Comparison of ENCODE assay signal across 8 cellular contexts in the genomic region with DNA sequence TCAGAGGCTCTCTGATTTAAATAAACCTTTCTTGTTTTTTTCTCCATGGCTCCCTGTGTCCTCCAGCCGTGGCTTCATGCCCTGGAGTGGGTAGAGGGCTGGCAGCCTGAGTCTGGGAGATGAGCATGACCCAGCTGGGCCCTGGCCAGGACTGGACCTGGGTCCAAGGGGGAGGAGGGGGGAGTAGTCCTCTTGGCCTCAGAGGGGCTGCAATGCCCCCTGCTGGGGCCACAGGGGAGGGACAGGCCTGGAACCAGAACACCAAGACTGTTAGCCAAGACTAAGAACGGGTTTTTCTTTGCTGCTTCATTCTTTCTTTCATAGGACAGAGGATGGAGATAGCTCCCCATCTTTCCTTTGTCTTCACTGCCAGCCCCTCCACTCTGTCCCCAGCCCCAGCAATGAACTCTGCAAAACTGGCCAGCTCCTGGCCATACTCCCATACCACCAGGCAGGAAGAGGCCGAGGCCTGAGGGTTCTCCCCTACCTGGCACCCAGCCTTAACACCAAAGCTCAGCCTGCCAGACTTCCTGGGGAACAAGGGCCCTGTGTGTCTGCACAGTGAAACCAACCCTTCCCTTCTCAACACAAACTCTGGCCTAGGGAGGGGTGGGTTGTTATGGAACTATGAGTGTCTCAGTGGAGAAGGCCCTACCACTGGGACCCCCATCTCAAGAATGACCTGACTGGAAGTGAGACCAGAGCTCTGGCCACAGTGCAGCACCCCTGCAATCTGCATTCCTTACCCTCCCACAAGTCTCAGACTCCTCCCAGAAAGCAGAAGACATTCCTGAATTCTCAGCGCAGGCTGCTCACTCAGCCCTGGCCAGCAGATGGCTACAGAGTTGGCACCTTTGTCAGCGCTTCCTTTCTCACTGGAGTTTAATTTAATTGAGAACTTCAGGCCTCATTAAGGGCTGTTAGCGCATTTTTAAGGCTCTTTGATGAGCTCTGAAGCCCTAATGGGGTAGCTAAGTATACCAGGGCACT. TPM values are rescaled to one million over a fixed set of nuclear protein-coding genes. Genes with fewer than 3 reads are reported as not detected.
A peak's percentile ranks its signal among the peaks of the same experiment; 100 is the strongest.
DNase-seq lines count a peak whose midpoint lies in the region; TF ChIP-seq lines count a peak whose summit lies in the region.

No MANE protein-coding gene starts in this region.

- TF ChIP-seq POLR2A in suprapubic skin (IDR thresholded peaks at IDR 0.05) = no peak

- no peaks in the 10 kb centered on the region for H3K9me3 ChIP-seq in suprapubic skin

- no peaks in the 10 kb centered on the region for H3K27me3 ChIP-seq in suprapubic skin

- peaks cover 37% of the 10 kb centered on the region for H3K36me3 ChIP-seq in suprapubic skin

- H3K4me1 ChIP-seq in suprapubic skin = peaks cover 54% of the 10 kb centered on the region

- TF ChIP-seq EP300 in suprapubic skin (IDR thresholded peaks at IDR 0.05) = no peak

- no peak overlapping the region for H3K4me3 ChIP-seq in suprapubic skin

- 22% methylated on average over 6 of the region's 6 CpGs for WGBS in suprapubic skin

- TF ChIP-seq CTCF in suprapubic skin (IDR thresholded peaks at IDR 0.05) = peak; percentile 69 to 73

- peak overlapping the region; percentile 61 for H3K27ac ChIP-seq in suprapubic skin

- DNase-seq in NCI-H748 (lab: John Stamatoyannopoulos, UW; ENCODE audit: unreplicated experiment) (peak; percentile 28), NCI-H748 treated with DMSO at 0.1 percent for 48 hours (lab: John Stamatoyannopoulos, UW) (no peak), NCI-H226 (peak; percentile 81), cerebellar cortex (ENCODE audit: low spot score) (peak; percentile 90), kidney tubule cell (ENCODE audit: low spot score) (peak; percentile 88), suprapubic skin (ENCODE audit: low spot score in 2 of 2) (peak in 1 of 2 donors; percentile 83), RPMI8226 (no peak), DMS79 treated with DMSO at 0.1 percent for 48 hours (lab: John Stamatoyannopoulos, UW) (no peak)

RNA-seq across cellular contexts. Expression of gene SLC29A1, which starts 11.0 kb away (rescaled TPM):
- total RNA-seq in suprapubic skin = 100 to 1,000 TPM in 1 of 4 donors, 10 to 100 TPM in 3; 61.7 to 133 (median 75.3) TPM

RNA-seq across cellular contexts. Expression of gene HSP90AB1, which starts 12.5 kb away (rescaled TPM):
- total RNA-seq in suprapubic skin = 100 to 1,000 TPM; 450 to 830 (median 678) TPM

RNA-seq across cellular contexts. Expression of gene MYMX, which starts 17.7 kb away (rescaled TPM):
- total RNA-seq in suprapubic skin = not detected

RNA-seq across cellular contexts. Expression of gene SLC35B2, which starts 22.9 kb away (rescaled TPM):
- total RNA-seq in suprapubic skin = 10 to 100 TPM; 26.2 to 38.5 (median 30.9) TPM

RNA-seq across cellular contexts. Expression of gene NFKBIE, which starts 31.0 kb away (rescaled TPM):
- total RNA-seq in suprapubic skin = 10 to 100 TPM; 12.9 to 25.0 (median 16.1) TPM

Comparison
In these comparisons a context has a peak if more than half of its experiments do, and no peak if none do; other contexts are left out.
1. DNase-seq: peak in NCI-H748 (single experiment), NCI-H226 (single experiment), cerebellar cortex (single experiment) and kidney tubule cell (single experiment); none in NCI-H748 treated with DMSO at 0.1 percent for 48 hours (single experiment), RPMI8226 (single experiment) and DMS79 treated with DMSO at 0.1 percent for 48 hours (single experiment).